In the genomic region with DNA sequence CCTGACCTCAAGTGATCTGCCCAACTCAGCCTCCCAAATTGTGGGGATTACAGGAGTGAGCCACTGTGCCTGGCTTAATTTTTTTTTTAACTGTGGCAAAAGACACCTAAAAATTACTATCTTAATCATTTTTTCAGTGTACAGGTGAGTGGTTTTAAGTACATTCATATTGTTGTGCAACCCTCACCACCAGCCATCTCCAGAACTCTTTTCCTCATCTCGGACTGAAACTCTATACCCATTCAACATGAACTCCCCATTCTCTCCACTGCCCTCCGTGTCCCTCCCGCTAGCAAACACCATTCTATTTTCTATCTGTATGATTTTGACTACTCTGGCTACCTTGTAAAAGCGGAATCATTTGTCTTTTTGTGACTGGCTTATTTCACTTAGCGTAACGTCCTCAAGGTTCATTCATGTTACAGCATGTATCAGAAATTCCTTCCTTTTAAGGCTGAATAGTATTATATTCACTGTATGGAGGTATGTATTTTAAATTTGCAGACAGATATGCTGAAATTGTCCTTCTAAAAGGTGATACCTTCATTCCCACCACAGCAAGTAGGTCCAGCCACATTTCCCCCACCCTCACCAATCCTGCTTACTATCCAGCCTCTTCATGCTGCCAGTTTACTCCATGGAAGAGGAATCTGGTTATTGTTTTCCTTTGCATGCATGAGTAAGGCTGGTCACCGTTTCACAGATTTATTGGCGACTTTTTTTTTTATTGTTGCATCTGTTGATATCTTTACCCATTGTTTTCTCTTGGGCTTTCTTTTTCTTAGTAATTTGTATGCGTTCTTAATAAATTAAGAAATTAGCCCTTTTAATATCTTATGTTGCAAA, we compare ENCODE assay signal across 13 cellular contexts.
"Had no signal": no experiment of that assay in that cellular context is flagged by ENCODE, and none has a peak within 500 bp of the region (broad histone marks: within the 10 kb centered on the region; RNA-seq: fewer than 3 reads in every experiment).

No MANE protein-coding gene starts in this region.

- H3K36me3 ChIP-seq: ascending aorta had no signal

- FAIRE-seq: small intestine had no signal

- H3K27me3 ChIP-seq: ascending aorta had no signal

- H3K4me1 ChIP-seq: ascending aorta had no signal

- H3K4me3 ChIP-seq: ascending aorta had no signal

- ATAC-seq: activated naive CD8-positive, alpha-beta T cell treated with anti-CD3 and anti-CD28 coated beads, Interleukin-2, amount 50 U/mL, for 24 hours; right cardiac atrium had no signal

- DNase-seq: activated CD4-positive, alpha-beta T cell treated with anti-CD3 and anti-CD28 coated beads, Interleukin-2, amount 50 U/mL, for 48 hours; activated naive CD4-positive, alpha-beta T cell treated with anti-CD3 and anti-CD28 coated beads for 36 hours; activated naive CD8-positive, alpha-beta T cell treated with anti-CD3 and anti-CD28 coated beads, Interleukin-2, amount 50 U/mL, for 24 hours; glutamatergic neuron; hypothalamus; occipital lobe; right cardiac atrium; small intestine; stimulated activated CD4-positive, alpha-beta T cell treated with anti-CD3 and anti-CD28 coated beads, Interleukin-4, amount 100 ng/mL, for 4 hours; stimulated activated CD8-positive, alpha-beta memory T cell treated with anti-CD3 and anti-CD28 coated beads, Interleukin-4, amount 100 ng/mL, for 48 hours; stimulated activated naive CD4-positive, alpha-beta T cell treated with Interleukin-2 at 50 U/mL for 16 hours; substantia nigra had no signal

- H3K9me3 ChIP-seq: ascending aorta had no signal
